Comparison of ENCODE assay signal across 17 cellular contexts in genomic region chr3:101202640-101203039, GRCh38.
"Had no signal": no experiment of that assay in that cellular context is flagged by ENCODE, and none has a peak within 500 bp of the region (broad histone marks: within the 10 kb centered on the region; RNA-seq: fewer than 3 reads in every experiment).

No MANE protein-coding gene starts in this region.

- H3K9me3 ChIP-seq: ascending aorta, esophagus muscularis mucosa, gastroesophageal sphincter, heart left ventricle, left ventricle myocardium inferior, sigmoid colon, upper lobe of right lung had no signal

- ATAC-seq: gastroesophageal sphincter, heart left ventricle, upper lobe of right lung had no signal

- H3K4me1 ChIP-seq: ascending aorta, left ventricle myocardium inferior, upper lobe of right lung had no signal

- DNase-seq: activated CD4-positive, alpha-beta T cell treated with anti-CD3 and anti-CD28 coated beads, Interleukin-2, amount 50 U/mL, for 1 hour; activated CD4-positive, CD25-positive, alpha-beta regulatory T cell; activated CD8-positive, alpha-beta memory T cell treated with anti-CD3 and anti-CD28 coated beads for 24 hours; activated gamma-delta T cell; cerebellar nuclear complex; effector CD8-positive, alpha-beta T cell; heart left ventricle; left ventricle myocardium inferior; occipital lobe; posterior cingulate gyrus; sigmoid colon; stimulated activated CD8-positive, alpha-beta memory T cell treated with anti-CD3 and anti-CD28 coated beads, Interleukin-4, amount 100 ng/mL, for 48 hours; stimulated activated naive CD4-positive, alpha-beta T cell; upper lobe of right lung had no signal

- H3K4me3 ChIP-seq: ascending aorta, esophagus muscularis mucosa, gastroesophageal sphincter, heart left ventricle, left ventricle myocardium inferior, sigmoid colon, upper lobe of right lung had no signal

- H3K27ac ChIP-seq: ascending aorta, esophagus muscularis mucosa, gastroesophageal sphincter, heart left ventricle, left ventricle myocardium inferior, sigmoid colon, upper lobe of right lung had no signal

- H3K36me3 ChIP-seq: ascending aorta, esophagus muscularis mucosa, gastroesophageal sphincter, heart left ventricle, left ventricle myocardium inferior, sigmoid colon, upper lobe of right lung had no signal

- H3K27me3 ChIP-seq: ascending aorta, esophagus muscularis mucosa, gastroesophageal sphincter, heart left ventricle, sigmoid colon, upper lobe of right lung had no signal
